Comparison of ENCODE assay signal across 25 cellular contexts in the genomic region with DNA sequence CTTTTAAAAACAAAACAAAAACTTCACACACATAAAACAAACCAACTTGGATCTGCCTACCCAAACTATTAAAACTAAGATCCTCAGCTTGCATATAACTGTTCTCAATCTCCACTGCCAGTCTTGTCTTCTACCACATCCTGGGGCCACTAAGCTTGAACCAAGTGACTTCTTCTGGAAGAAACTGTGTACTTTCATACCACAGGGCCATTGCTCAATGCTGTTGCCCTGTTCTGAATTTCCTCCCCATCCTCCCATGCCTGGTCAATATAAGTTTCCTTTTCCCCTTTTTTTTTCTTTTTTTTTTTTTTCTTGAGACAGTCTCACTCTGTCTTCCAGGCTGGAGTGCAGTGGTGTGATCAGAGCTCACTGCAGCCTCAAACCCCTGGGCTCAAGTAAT.
A peak's percentile ranks its signal among the peaks of the same experiment; 100 is the strongest.
DNase-seq lines count a peak whose midpoint lies in the region; TF ChIP-seq lines count a peak whose summit lies in the region.
"Had no signal": no experiment of that assay in that cellular context is flagged by ENCODE, and none has a peak within 500 bp of the region (broad histone marks: within the 10 kb centered on the region; RNA-seq: fewer than 3 reads in every experiment).

No MANE protein-coding gene starts in this region.

- peaks cover 98 to 99% of the 10 kb centered on the region in 2 experiments for H3K4me1 ChIP-seq in neutrophil (ENCODE audit: control insufficient read depth in 1 of 2, insufficient read depth in 1 of 2, low read depth in 1 of 2, low read length in 1 of 2)

- H3K4me1 Mint-ChIP-seq in activated naive CD8-positive, alpha-beta T cell (ENCODE audit: low read depth), result peaks cover 38% of the 10 kb centered on the region
- peaks cover 26% of the 10 kb centered on the region for H3K4me1 Mint-ChIP-seq in activated naive CD8-positive, alpha-beta T cell treated with anti-CD3 and anti-CD28 coated beads for 36 hours
- H3K4me1 Mint-ChIP-seq: GM23338 had no signal

- DNase-seq in activated naive CD8-positive, alpha-beta T cell treated with anti-CD3 and anti-CD28 coated beads for 36 hours, result no peak
- DNase-seq in NOMO-1 treated with DMSO at 0.1 percent for 48 hours (lab: John Stamatoyannopoulos, UW; ENCODE audit: unreplicated experiment) (peak; percentile 55), choroid plexus epithelial cell (ENCODE audit: low read depth) (peak; percentile 23), SW 1271 (lab: John Stamatoyannopoulos, UW) (no peak), occipital lobe (lab: John Stamatoyannopoulos, UW) (no peak), cerebellar cortex (ENCODE audit: low spot score) (no peak)
- DNase-seq: activated CD4-positive, alpha-beta T cell treated with anti-CD3 and anti-CD28 coated beads for 1 hour; DMS 273 treated with DMSO at 0.1 percent for 48 hours; effector CD4-positive, alpha-beta T cell; GDM1; glutamatergic neuron; mesendoderm; MG63; naive thymus-derived CD8-positive, alpha-beta T cell; NCI-H187; NCI-H2227 treated with DMSO at 0.1 percent for 48 hours; NCI-H82; stimulated activated naive B cell treated with anti-CD40 and anti-IgM and Interleukin-4, amounts not matched to agents 10 μg/mL and 1 μg/mL and 100 μg/mL, for 72 hours had no signal

- peaks cover 11% of the 10 kb centered on the region for H3K36me3 ChIP-seq in neutrophil

- no peak overlapping the region for H3K4me3 Mint-ChIP-seq in activated naive CD8-positive, alpha-beta T cell
- H3K4me3 Mint-ChIP-seq in activated naive CD8-positive, alpha-beta T cell treated with anti-CD3 and anti-CD28 coated beads for 36 hours, result no peak overlapping the region
- H3K4me3 Mint-ChIP-seq: CD14-positive monocyte; central memory CD8-positive, alpha-beta T cell; GM23338; naive thymus-derived CD8-positive, alpha-beta T cell; stimulated activated naive B cell treated with anti-CD40 and anti-IgM and Interleukin-4, amounts not matched to agents 10 μg/mL and 1 μg/mL and 100 μg/mL, for 72 hours had no signal

- TF ChIP-seq CTCF in choroid plexus epithelial cell (conservative IDR thresholded peaks at IDR 0.05; ENCODE audit: low read depth, low read length), result no peak
- TF ChIP-seq CTCF in neutrophil (IDR thresholded peaks at IDR 0.05), result no peak

- no peaks in the 10 kb centered on the region for H3K9me3 Mint-ChIP-seq in activated naive CD8-positive, alpha-beta T cell (ENCODE audit: low read depth)
- H3K9me3 Mint-ChIP-seq in activated naive CD8-positive, alpha-beta T cell treated with anti-CD3 and anti-CD28 coated beads for 36 hours, result no peaks in the 10 kb centered on the region
- H3K9me3 Mint-ChIP-seq: CD14-positive monocyte; central memory CD8-positive, alpha-beta T cell; GM23338; IgD-negative memory B cell; naive thymus-derived CD8-positive, alpha-beta T cell; stimulated activated naive B cell treated with anti-CD40 and anti-IgM and Interleukin-4, amounts not matched to agents 10 μg/mL and 1 μg/mL and 100 μg/mL, for 72 hours had no signal

- no peaks in the 10 kb centered on the region for H3K27me3 ChIP-seq in neutrophil
- H3K27me3 ChIP-seq: MG63 had no signal

- peaks cover 11% of the 10 kb centered on the region for H3K36me3 Mint-ChIP-seq in activated naive CD8-positive, alpha-beta T cell
- H3K36me3 Mint-ChIP-seq in activated naive CD8-positive, alpha-beta T cell treated with anti-CD3 and anti-CD28 coated beads for 36 hours, result peaks cover 3% of the 10 kb centered on the region

- H3K27ac ChIP-seq in neutrophil, result peak overlapping the region; percentile 86
- H3K27ac ChIP-seq: SK-N-MC had no signal

- no peaks in the 10 kb centered on the region for H3K27me3 Mint-ChIP-seq in activated naive CD8-positive, alpha-beta T cell
- no peaks in the 10 kb centered on the region for H3K27me3 Mint-ChIP-seq in activated naive CD8-positive, alpha-beta T cell treated with anti-CD3 and anti-CD28 coated beads for 36 hours
- H3K27me3 Mint-ChIP-seq: central memory CD8-positive, alpha-beta T cell; IgD-negative memory B cell; naive thymus-derived CD8-positive, alpha-beta T cell; stimulated activated naive B cell treated with anti-CD40 and anti-IgM and Interleukin-4, amounts not matched to agents 10 μg/mL and 1 μg/mL and 100 μg/mL, for 72 hours had no signal

- no peaks in the 10 kb centered on the region for H3K9me3 ChIP-seq in neutrophil
- H3K9me3 ChIP-seq: MG63 had no signal

- H3K4me3 ChIP-seq in choroid plexus epithelial cell (ENCODE audit: low read depth, low read length), result no peak overlapping the region
- H3K4me3 ChIP-seq in neutrophil (ENCODE audit: low read depth in 1 of 2, low read length in 1 of 2), result peak overlapping the region; percentile 50 to 68
- H3K4me3 ChIP-seq: GM23338, MG63, SK-N-MC had no signal

- peak overlapping the region; percentile 2 for H3K27ac Mint-ChIP-seq in activated naive CD8-positive, alpha-beta T cell
- H3K27ac Mint-ChIP-seq in activated naive CD8-positive, alpha-beta T cell treated with anti-CD3 and anti-CD28 coated beads for 36 hours, result no peak overlapping the region
- H3K27ac Mint-ChIP-seq: CD14-positive monocyte; GM23338; IgD-negative memory B cell; stimulated activated naive B cell treated with anti-CD40 and anti-IgM and Interleukin-4, amounts not matched to agents 10 μg/mL and 1 μg/mL and 100 μg/mL, for 72 hours had no signal

Comparison
In these comparisons a context has a peak if more than half of its experiments do, and no peak if none do; other contexts are left out.
1. DNase-seq: peak in NOMO-1 treated with DMSO at 0.1 percent for 48 hours (single experiment) and choroid plexus epithelial cell (single experiment); none in activated naive CD8-positive, alpha-beta T cell treated with anti-CD3 and anti-CD28 coated beads for 36 hours (single experiment), SW 1271 (0 of 2), occipital lobe (single experiment) and cerebellar cortex (single experiment).